8 cellular contexts compared by ENCODE assay signal in genomic region chr19:35612224-35612558, GRCh38. TPM values are rescaled to one million over a fixed set of nuclear protein-coding genes. Genes with fewer than 3 reads are reported as not detected.
DNase-seq lines count a peak whose midpoint lies in the region; ATAC-seq and TF ChIP-seq lines count a peak whose summit lies in the region.

No MANE protein-coding gene starts in this region.

- H3K36me3 ChIP-seq in RWPE2 (ENCODE audit: low read depth), result peaks cover 21% of the 10 kb centered on the region
- peaks cover 0 to 24% (median 5%) of the 10 kb centered on the region in 3 donors for H3K36me3 ChIP-seq in esophagus squamous epithelium

- no peak for ATAC-seq in RWPE2 (ENCODE audit: low read depth)
- no peak for ATAC-seq in HG03280 (IDR thresholded peaks at IDR 0.05; ENCODE audit: unreplicated experiment)

- DNase-seq in GM12864 (ENCODE audit: low read depth) (no peak), RWPE2 (ENCODE audit: low spot score) (no peak), esophagus squamous epithelium (lab: John Stamatoyannopoulos, UW) (no peak), retinal pigment epithelial cell (ENCODE audit: low read depth) (no peak), GM10266 (ENCODE audit: extremely low spot score) (no peak), NCI-H1930 (lab: John Stamatoyannopoulos, UW) (no peak), mucosa of gallbladder (ENCODE audit: low spot score) (no peak)

- no peak for TF ChIP-seq CTCF in GM12864 (IDR thresholded peaks at IDR 0.05; ENCODE audit: low read depth, low read length, missing control alignments)
- no peak for TF ChIP-seq CTCF in RWPE2 (IDR thresholded peaks at IDR 0.05; ENCODE audit: poor library complexity, severe bottlenecking)
- TF ChIP-seq CTCF in esophagus squamous epithelium (IDR thresholded peaks at IDR 0.05), result no peak
- no peak for TF ChIP-seq CTCF in retinal pigment epithelial cell (conservative IDR thresholded peaks at IDR 0.05; ENCODE audit: low read depth, low read length)
- TF ChIP-seq CTCF in GM10266 (IDR thresholded peaks at IDR 0.05; ENCODE audit: control insufficient read depth, insufficient read depth, low read depth, missing control alignments), result no peak

- intact Hi-C loops in esophagus squamous epithelium (cut with DNase I), result no loop called here

- peaks cover 2% of the 10 kb centered on the region for H3K9me3 ChIP-seq in RWPE2 (ENCODE audit: severe bottlenecking)
- peaks cover 0 to 8% (median 5%) of the 10 kb centered on the region in 3 donors for H3K9me3 ChIP-seq in esophagus squamous epithelium

- WGBS in esophagus squamous epithelium, 2 donors, result 23 to 31% methylated on average over 7 to 9 of the region's 9 CpGs

- peaks cover 4% of the 10 kb centered on the region for H3K4me1 ChIP-seq in RWPE2 (ENCODE audit: insufficient read depth, poor library complexity, severe bottlenecking)
- peaks cover 3 to 18% (median 9%) of the 10 kb centered on the region in 3 donors for H3K4me1 ChIP-seq in esophagus squamous epithelium

- no peak overlapping the region for H3K27ac ChIP-seq in RWPE2 (ENCODE audit: poor library complexity, severe bottlenecking)
- peak overlapping the region; percentile 60 to 86 (median 79) for H3K27ac ChIP-seq in esophagus squamous epithelium

- TF ChIP-seq POLR2A in esophagus squamous epithelium (IDR thresholded peaks at IDR 0.05), result no peak

- peak overlapping the region; percentile 68; the same call in 1 of the 2 replicates for H3K4me3 ChIP-seq in GM12864 (ENCODE audit: low read depth, low read length)
- H3K4me3 ChIP-seq in RWPE2 (ENCODE audit: severe bottlenecking), result peak overlapping the region; percentile 96
- peak overlapping the region; percentile 69 to 85 (median 70) for H3K4me3 ChIP-seq in esophagus squamous epithelium
- H3K4me3 ChIP-seq in retinal pigment epithelial cell (ENCODE audit: low read length), result peak overlapping the region; percentile 95

- H3K27me3 ChIP-seq in RWPE2 (ENCODE audit: insufficient read depth, poor library complexity, severe bottlenecking), result no peaks in the 10 kb centered on the region
- H3K27me3 ChIP-seq in esophagus squamous epithelium, result no peaks in the 10 kb centered on the region

RNA-seq across cellular contexts. Expression of gene HAUS5, which starts 0.3 kb away (rescaled TPM):
- total RNA-seq in esophagus squamous epithelium (10 to 100 TPM in 2 of 4 donors, 1 to 10 TPM in 2; 3.5 to 11.5 (median 10.6) TPM), mucosa of gallbladder (10.7 TPM)

RNA-seq across cellular contexts. Expression of gene RBM42, which starts 16.6 kb away (rescaled TPM):
- total RNA-seq in esophagus squamous epithelium (10 to 100 TPM; 52.1 to 59.1 (median 53.0) TPM), mucosa of gallbladder (78.3 TPM)

RNA-seq across cellular contexts. Expression of gene PMIS2, which starts 26.2 kb away (rescaled TPM):
- total RNA-seq in esophagus squamous epithelium (not detected), mucosa of gallbladder (not detected)

RNA-seq across cellular contexts. Expression of gene ETV2, which starts 29.4 kb away (rescaled TPM):
- total RNA-seq in esophagus squamous epithelium (under 1 TPM in 2 of 4 donors, not detected in 2; 0.31 to 0.44 TPM), mucosa of gallbladder (2.5 TPM)

RNA-seq across cellular contexts. Expression of gene COX6B1, which starts 35.9 kb away (rescaled TPM):
- total RNA-seq in esophagus squamous epithelium (100 to 1,000 TPM; 582 to 942 (median 761) TPM), mucosa of gallbladder (459 TPM)
